ENCODE assay signal across 13 cellular contexts in genomic region chr11:104898685-104899013, GRCh38. TPM values are rescaled to one million over a fixed set of nuclear protein-coding genes. Genes with fewer than 3 reads are reported as not detected.
DNase-seq lines count a peak whose midpoint lies in the region; ATAC-seq and TF ChIP-seq lines count a peak whose summit lies in the region.
"Had no signal": no experiment of that assay in that cellular context is flagged by ENCODE, and none has a peak within 500 bp of the region (broad histone marks: within the 10 kb centered on the region; RNA-seq: fewer than 3 reads in every experiment).

No MANE protein-coding gene starts in this region.

- no peaks in the 10 kb centered on the region for H3K27me3 Mint-ChIP-seq in activated CD8-positive, alpha-beta T cell treated with anti-CD3 and anti-CD28 coated beads for 36 hours
- peaks cover 4% of the 10 kb centered on the region for H3K27me3 Mint-ChIP-seq in progenitor cell of endocrine pancreas

- no peaks in the 10 kb centered on the region for H3K79me2 ChIP-seq in smooth muscle cell (ENCODE audit: low read depth)

- TF ChIP-seq CTCF in activated CD8-positive, alpha-beta T cell treated with anti-CD3 and anti-CD28 coated beads for 36 hours (IDR thresholded peaks at IDR 0.05) = no peak
- no peak for TF ChIP-seq CTCF in right atrium auricular region (IDR thresholded peaks at IDR 0.05)
- TF ChIP-seq CTCF in smooth muscle cell (IDR thresholded peaks at IDR 0.05; ENCODE audit: borderline replicate concordance, insufficient read depth, poor library complexity, severe bottlenecking) = no peak
- no peak for TF ChIP-seq CTCF in progenitor cell of endocrine pancreas (IDR thresholded peaks at IDR 0.05; ENCODE audit: unreplicated experiment)

- intact Hi-C loops in activated CD8-positive, alpha-beta T cell treated with anti-CD3 and anti-CD28 coated beads for 36 hours (cut with micrococcal nuclease) = no loop called here
- intact Hi-C loops in left colon (cut with DNase I, micrococcal nuclease) = no loop called here

- no peaks in the 10 kb centered on the region for H3K9me3 ChIP-seq in right atrium auricular region
- no peaks in the 10 kb centered on the region for H3K9me3 ChIP-seq in smooth muscle cell (replicated peaks; ENCODE audit: low read depth)

- no peak for DNase-seq in activated CD8-positive, alpha-beta T cell treated with anti-CD3 and anti-CD28 coated beads for 36 hours
- DNase-seq in right atrium auricular region (ENCODE audit: low spot score) (no peak), smooth muscle cell (lab: John Stamatoyannopoulos, UW; ENCODE audit: unreplicated experiment) (no peak), progenitor cell of endocrine pancreas (ENCODE audit: low spot score, unreplicated experiment) (no peak), anterior cingulate cortex (lab: John Stamatoyannopoulos, UW) (no peak), left colon (no peak)
- DNase-seq: activated CD8-positive, alpha-beta memory T cell treated with anti-CD3 and anti-CD28 coated beads for 24 hours; NCI-H2081; nucleus accumbens; SHP77 treated with DMSO at 0.1 percent for 48 hours had no signal

- H3K4me3 Mint-ChIP-seq in activated CD8-positive, alpha-beta T cell treated with anti-CD3 and anti-CD28 coated beads for 36 hours = peak overlapping the region; percentile 66
- no peak overlapping the region for H3K4me3 Mint-ChIP-seq in progenitor cell of endocrine pancreas (ENCODE audit: low read depth)

- H3K27ac ChIP-seq in right atrium auricular region (peak overlapping the region; percentile 66 to 81), smooth muscle cell (ENCODE audit: low read depth) (no peak overlapping the region)

- CTCF ChIA-PET in activated CD8-positive, alpha-beta T cell treated with anti-CD3 and anti-CD28 coated beads for 36 hours (lab: Charles Lee) = interaction anchor here (1.2 to 2.1 kb wide), 3 partner anchors 13 to 48 kb away, joined by 3 to 5 read pairs (median 5); no protein-coding TSS in a partner anchor

- peak overlapping the region; percentile 86 for H3K27ac Mint-ChIP-seq in activated CD8-positive, alpha-beta T cell treated with anti-CD3 and anti-CD28 coated beads for 36 hours
- no peak overlapping the region for H3K27ac Mint-ChIP-seq in progenitor cell of endocrine pancreas

- H3K9ac ChIP-seq in smooth muscle cell (ENCODE audit: low read depth) = no peak overlapping the region

- H3K4me1 ChIP-seq in right atrium auricular region = peaks cover 0 to 12% of the 10 kb centered on the region in 2 donors
- H3K4me1 ChIP-seq in smooth muscle cell (ENCODE audit: low read depth) = no peaks in the 10 kb centered on the region

- peak overlapping the region; percentile 68 for H2AFZ ChIP-seq in smooth muscle cell (ENCODE audit: low read depth)

- H3K36me3 Mint-ChIP-seq in activated CD8-positive, alpha-beta T cell treated with anti-CD3 and anti-CD28 coated beads for 36 hours (ENCODE audit: low read depth) = no peaks in the 10 kb centered on the region
- H3K36me3 Mint-ChIP-seq in progenitor cell of endocrine pancreas (ENCODE audit: insufficient read depth) = no peaks in the 10 kb centered on the region

- H3K27me3 ChIP-seq in right atrium auricular region (no peaks in the 10 kb centered on the region), smooth muscle cell (ENCODE audit: low read depth) (no peaks in the 10 kb centered on the region)

- no peaks in the 10 kb centered on the region for H4K20me1 ChIP-seq in smooth muscle cell (ENCODE audit: low read depth)

- H3F3A ChIP-seq in smooth muscle cell (ENCODE audit: low read depth) = no peaks in the 10 kb centered on the region

- peak overlapping the region; percentile 32 to 37 for H3K4me3 ChIP-seq in right atrium auricular region
- H3K4me3 ChIP-seq in smooth muscle cell = no peak overlapping the region

- H3K4me2 ChIP-seq in smooth muscle cell = peak overlapping the region; percentile 49

- peaks cover 1% of the 10 kb centered on the region for H3K9me3 Mint-ChIP-seq in activated CD8-positive, alpha-beta T cell treated with anti-CD3 and anti-CD28 coated beads for 36 hours
- no peaks in the 10 kb centered on the region for H3K9me3 Mint-ChIP-seq in progenitor cell of endocrine pancreas (ENCODE audit: low read depth)

- peak; percentile 8 for ATAC-seq in GM21390 (IDR thresholded peaks at IDR 0.05; ENCODE audit: unreplicated experiment)
- no peak for ATAC-seq in activated CD8-positive, alpha-beta T cell treated with anti-CD3 and anti-CD28 coated beads for 36 hours
- no peak for ATAC-seq in HG02981 (IDR thresholded peaks at IDR 0.05; ENCODE audit: unreplicated experiment)
- no peak for ATAC-seq in left colon

- no peaks in the 10 kb centered on the region for H3K36me3 ChIP-seq in right atrium auricular region
- H3K36me3 ChIP-seq in smooth muscle cell (ENCODE audit: low read depth) = no peaks in the 10 kb centered on the region

- POLR2A ChIA-PET in activated CD8-positive, alpha-beta T cell treated with anti-CD3 and anti-CD28 coated beads for 36 hours (lab: Charles Lee) = interaction anchor here (1.9 kb wide), 1 partner anchor 10 kb away, joined by 3 read pairs; no protein-coding TSS in a partner anchor

- 73% methylated on average over 1 of the region's 1 CpG for WGBS in smooth muscle cell (ENCODE audit: low lambda C conversion rate)

- peaks cover 30% of the 10 kb centered on the region for H3K4me1 Mint-ChIP-seq in activated CD8-positive, alpha-beta T cell treated with anti-CD3 and anti-CD28 coated beads for 36 hours (ENCODE audit: low read depth)
- H3K4me1 Mint-ChIP-seq in progenitor cell of endocrine pancreas (ENCODE audit: low read depth) = peaks cover 2% of the 10 kb centered on the region

RNA-seq across cellular contexts. Expression of gene CASP12, which starts 0.4 kb away (rescaled TPM):
- total RNA-seq in activated CD8-positive, alpha-beta T cell treated with anti-CD3 and anti-CD28 coated beads for 36 hours = not detected
- total RNA-seq in right atrium auricular region (1 to 10 TPM in 1 of 2 donors, not detected in 1; 2.9 TPM), smooth muscle cell (not detected in 2 replicates), progenitor cell of endocrine pancreas (not detected in 2 replicates), left colon (under 1 TPM in 1 of 2 donors, not detected in 1; 0.34 TPM)
- polyA plus RNA-seq in smooth muscle cell = 0.23 TPM in 1 of 2 replicates, not detected in the other
- total RNA-seq: HT-29 had no signal
